Comparison of ENCODE assay signal across 21 cellular contexts in genomic region chr3:184552296-184552695, GRCh38. TPM values are rescaled to one million over a fixed set of nuclear protein-coding genes. Genes with fewer than 3 reads are reported as not detected.
DNase-seq lines count a peak whose midpoint lies in the region; ATAC-seq, FAIRE-seq and TF ChIP-seq lines count a peak whose summit lies in the region.
"Had no signal": no experiment of that assay in that cellular context is flagged by ENCODE, and none has a peak within 500 bp of the region (broad histone marks: within the 10 kb centered on the region; RNA-seq: fewer than 3 reads in every experiment).

No MANE protein-coding gene starts in this region.

- no peak overlapping the region for H3K27ac ChIP-seq in CD4-positive, alpha-beta memory T cell (ENCODE audit: low read depth, low read length)
- no peak overlapping the region for H3K27ac ChIP-seq in H1 (ENCODE audit: low read depth, low read length)
- H3K27ac ChIP-seq in spleen, result no peak overlapping the region
- H3K27ac ChIP-seq: GM23248 had no signal

- no peaks in the 10 kb centered on the region for H3K79me1 ChIP-seq in H1 (ENCODE audit: low read depth, low read length)

- POLR2A ChIA-PET in CD4-positive, alpha-beta memory T cell (lab: Charles Lee; ENCODE audit: partially characterized antibody), result no interaction called here
- POLR2A ChIA-PET in H1 (lab: Charles Lee; ENCODE audit: partially characterized antibody), result no interaction called here

- no peak overlapping the region for H3K14ac ChIP-seq in H1 (ENCODE audit: insufficient read length)

- no peak overlapping the region for H2BK12ac ChIP-seq in H1 (ENCODE audit: low read depth, low read length)

- no peak overlapping the region for H3K4me3 Mint-ChIP-seq in CD4-positive, alpha-beta memory T cell
- peak overlapping the region; percentile 13 for H3K4me3 Mint-ChIP-seq in T-helper 17 cell
- H3K4me3 Mint-ChIP-seq: CD4-positive, alpha-beta T cell; HFFc6 had no signal

- H3K4me1 ChIP-seq in CD4-positive, alpha-beta memory T cell (ENCODE audit: insufficient read depth, low read length), result peaks cover 33% of the 10 kb centered on the region
- H3K4me1 ChIP-seq in H1 (replicated peaks in 1 of 4; ENCODE audit: control insufficient read depth in 3 of 4, insufficient read depth in 4 of 4, low read length in 3 of 4) (no peaks in the 10 kb centered on the region; a peak in 1 of 7 replicates), spleen (peaks cover 0 to 12% (median 5%) of the 10 kb centered on the region in 6 donors)
- H3K4me1 ChIP-seq: BE2C had no signal

- 90% methylated on average over 6 of the region's 6 CpGs; no CpG with 5 or more reads in 1 of the 2 experiments for WGBS in H1 (ENCODE audit: extremely low coverage in 1 of 2, insufficient coverage in 1 of 2, insufficient read length in 1 of 2, insufficient replicate concordance in 2 of 2, low coverage in 1 of 2, low lambda C conversion rate in 2 of 2, missing lambda C conversion rate in 1 of 2), 2 experiments
- WGBS in spleen, 5 donors, result 76 to 92% (median 87%) methylated on average over 6 of the region's 6 CpGs

- no peak overlapping the region for H2BK20ac ChIP-seq in H1 (ENCODE audit: low read length)

- H3K4me1 Mint-ChIP-seq in CD4-positive, alpha-beta memory T cell, result peaks cover 18 to 44% (median 24%) of the 10 kb centered on the region in 4 donors
- H3K4me1 Mint-ChIP-seq in T-helper 17 cell, result peaks cover 22% of the 10 kb centered on the region

- TF ChIP-seq POLR2A in H1 (IDR thresholded peaks at IDR 0.05; ENCODE audit: control extremely low read depth in 1 of 2, low read depth in 2 of 2, low read length in 2 of 2) (no peak), spleen (IDR thresholded peaks at IDR 0.05) (no peak)

- no peak overlapping the region for H3K56ac ChIP-seq in H1 (replicated peaks; ENCODE audit: insufficient read length, low read depth, low read length)

- no peaks in the 10 kb centered on the region for H3K27me3 ChIP-seq in CD4-positive, alpha-beta memory T cell (ENCODE audit: insufficient read depth, low read length)
- H3K27me3 ChIP-seq in H1 (replicated peaks in 1 of 4; ENCODE audit: control insufficient read depth in 3 of 4, extremely low read depth in 1 of 4, insufficient read depth in 3 of 4, low read length in 3 of 4) (peaks cover 0 to 4% (median 3%) of the 10 kb centered on the region in 4 experiments; a peak in 3 of 7 replicates), spleen (replicated peaks in 1 of 7) (peaks cover 0 to 63% (median 5%) of the 10 kb centered on the region in 7 donors)
- H3K27me3 ChIP-seq: BE2C had no signal

- no peak overlapping the region for H3K9ac ChIP-seq in H1 (replicated peaks in 1 of 4; ENCODE audit: extremely low read depth in 1 of 4, low read depth in 3 of 4, low read length in 3 of 4)
- H3K9ac ChIP-seq: GM23248 had no signal

- no peak overlapping the region for H2AFZ ChIP-seq in H1 (ENCODE audit: low read length)
- H2AFZ ChIP-seq: GM23248 had no signal

- 0 out of 2 replicates have a peak overlapping the region, but pooled peaks have one; percentile 32 for H3K18ac ChIP-seq in H1 (ENCODE audit: extremely low read depth, low read length)

- H2BK5ac ChIP-seq in H1 (ENCODE audit: low read depth, low read length), result no peak overlapping the region

- H3K23ac ChIP-seq in H1 (ENCODE audit: insufficient read length), result no peak overlapping the region

- no peak for DNase-seq in CD4-positive, alpha-beta memory T cell
- DNase-seq in T-helper 17 cell, result no peak
- no peak for DNase-seq in H1 (ENCODE audit: low read depth in 1 of 2, low spot score in 2 of 2)
- peak; percentile 33 for DNase-seq in spleen
- no peak for DNase-seq in iPS-NIHi11 (ENCODE audit: low spot score)
- DNase-seq in NCI-H526 treated with DMSO at 0.1 percent for 48 hours (lab: John Stamatoyannopoulos, UW), result no peak
- no peak for DNase-seq in HuH-7.5 (ENCODE audit: low spot score)
- DNase-seq: ACHN; BE2C; C1 segment of cervical spinal cord; CD4-positive, alpha-beta T cell; DMS153; DMS79; GDM1; GM23248; HFFc6 had no signal

- intact Hi-C loops in CD4-positive, alpha-beta memory T cell (cut with micrococcal nuclease), result no loop called here
- intact Hi-C loops in spleen (cut with DNase I; ENCODE audit: low total_unique reads), result no loop called here

- H3K4ac ChIP-seq in H1 (replicated peaks; ENCODE audit: insufficient read length, low read depth, low read length), result no peak overlapping the region

- CTCF ChIA-PET in CD4-positive, alpha-beta memory T cell (lab: Charles Lee; ENCODE audit: partially characterized antibody), result interaction anchor here (1.7 to 3.9 kb wide), 3 partner anchors 9 to 181 kb away, joined by 4 to 33 read pairs (median 14); partner anchors contain the start of gene EPHB3
- CTCF ChIA-PET in H1 (lab: Charles Lee; ENCODE audit: partially characterized antibody), result interaction anchor here (0.8 to 7.6 kb wide), 8 partner anchors 11 to 256 kb away, joined by 4 to 66 read pairs (median 6); no protein-coding TSS in a partner anchor

- H4K20me1 ChIP-seq in H1 (replicated peaks in 1 of 2; ENCODE audit: control insufficient read depth in 1 of 2, insufficient read depth in 2 of 2, low read length in 2 of 2), result no peaks in the 10 kb centered on the region

- no peak for FAIRE-seq in H1 (lab: Jason Lieb, UNC)
- FAIRE-seq: A204.1, GM12892, GM18507, H54, K562 had no signal

- no peak overlapping the region for H3K4me3 ChIP-seq in CD4-positive, alpha-beta memory T cell (ENCODE audit: low read length in 2 of 2)
- no peak overlapping the region for H3K4me3 ChIP-seq in H1 (ENCODE audit: extremely low read depth in 1 of 4, insufficient read depth in 2 of 4, low read depth in 3 of 4, low read length in 4 of 4)
- H3K4me3 ChIP-seq in spleen, result no peak overlapping the region
- H3K4me3 ChIP-seq: GM23248, K562 had no signal

- H2BK15ac ChIP-seq in H1 (ENCODE audit: low read length), result no peak overlapping the region

- H2AK5ac ChIP-seq in H1 (ENCODE audit: low read depth, low read length), result no peak overlapping the region

- H3K27me3 Mint-ChIP-seq in CD4-positive, alpha-beta memory T cell, result peaks cover 1 to 5% of the 10 kb centered on the region in 2 donors
- H3K27me3 Mint-ChIP-seq in T-helper 17 cell, result peaks cover 40% of the 10 kb centered on the region
- H3K27me3 Mint-ChIP-seq: CD4-positive, alpha-beta T cell had no signal

- no peak for TF ChIP-seq EP300 in H1 (IDR thresholded peaks at IDR 0.05; ENCODE audit: borderline replicate concordance in 1 of 2, low read depth in 2 of 2, low read length in 2 of 2)

- H3K36me3 Mint-ChIP-seq in CD4-positive, alpha-beta memory T cell, result no peaks in the 10 kb centered on the region
- H3K36me3 Mint-ChIP-seq in T-helper 17 cell (ENCODE audit: low read depth), result peaks cover 2% of the 10 kb centered on the region

- no peaks in the 10 kb centered on the region for H3K9me3 Mint-ChIP-seq in CD4-positive, alpha-beta memory T cell
- H3K9me3 Mint-ChIP-seq: CD4-positive, alpha-beta T cell; HFFc6 had no signal

- no peak overlapping the region for H3K4me2 ChIP-seq in H1 (ENCODE audit: insufficient read depth in 1 of 2, low read depth in 2 of 2, low read length in 2 of 2)

- TF ChIP-seq RAD21 in H1 (IDR thresholded peaks at IDR 0.05 in 1 of 2, conservative IDR thresholded peaks at IDR 0.05 in 1 of 2; ENCODE audit: low read depth in 2 of 2, low read length in 2 of 2), result no peak

- no peaks in the 10 kb centered on the region for H3K23me2 ChIP-seq in H1 (ENCODE audit: low read depth, low read length)

- peak overlapping the region in 4 of 7 donors; percentile 8 to 80 (median 44) for H3K27ac Mint-ChIP-seq in CD4-positive, alpha-beta memory T cell
- peak overlapping the region; percentile 80 for H3K27ac Mint-ChIP-seq in T-helper 17 cell
- H3K27ac Mint-ChIP-seq: CD4-positive, alpha-beta T cell; HFFc6 had no signal

- H2BK120ac ChIP-seq in H1 (replicated peaks; ENCODE audit: low read depth, low read length), result no peak overlapping the region

- no peaks in the 10 kb centered on the region for H3K9me3 ChIP-seq in CD4-positive, alpha-beta memory T cell (ENCODE audit: control insufficient read depth in 1 of 2, low read length in 2 of 2)
- H3K9me3 ChIP-seq in T-helper 17 cell (ENCODE audit: control insufficient read depth, low read length, poor library complexity, severe bottlenecking) (no peaks in the 10 kb centered on the region), H1 (ENCODE audit: insufficient read depth in 2 of 2, low read depth in 1 of 2, low read length in 1 of 2) (no peaks in the 10 kb centered on the region), spleen (no peaks in the 10 kb centered on the region)
- H3K9me3 ChIP-seq: BE2C had no signal

- TF ChIP-seq CTCF in H1 (IDR thresholded peaks at IDR 0.05; ENCODE audit: control extremely low read depth in 1 of 3, insufficient read depth in 1 of 3, low read depth in 1 of 3, low read length in 3 of 3) (no peak), spleen (IDR thresholded peaks at IDR 0.05 in 8 of 11, conservative IDR thresholded peaks at IDR 0.05 in 3 of 11) (no peak)

- no peak overlapping the region for H4K5ac ChIP-seq in H1 (ENCODE audit: insufficient read length, low read depth, low read length)

- no peaks in the 10 kb centered on the region for H3K36me3 ChIP-seq in CD4-positive, alpha-beta memory T cell (ENCODE audit: insufficient read depth, low read length)
- H3K36me3 ChIP-seq in H1 (ENCODE audit: control insufficient read depth in 2 of 4, insufficient read depth in 4 of 4, low read length in 3 of 4) (no peaks in the 10 kb centered on the region), spleen (no peaks in the 10 kb centered on the region)
- H3K36me3 ChIP-seq: BE2C had no signal

- no peak overlapping the region for H4K8ac ChIP-seq in H1 (ENCODE audit: extremely low read depth, insufficient read depth, low read length)

- H3K79me2 ChIP-seq in H1 (ENCODE audit: control insufficient read depth in 1 of 2, insufficient read depth in 2 of 2, low read length in 2 of 2), result no peaks in the 10 kb centered on the region

- ATAC-seq in T-helper 17 cell, result no peak
- ATAC-seq: K562 had no signal

- H4K91ac ChIP-seq in H1 (replicated peaks; ENCODE audit: insufficient read length, low read length), result no peak overlapping the region

TF ChIP-seq in H1, 55 proteins besides CTCF, POLR2A, EP300 and RAD21 (continues in another document):
- TF ChIP-seq SUZ12 (IDR thresholded peaks at IDR 0.05; ENCODE audit: low read length), result no peak
- no peak for TF ChIP-seq SP2 (IDR thresholded peaks at IDR 0.05; ENCODE audit: low read length)

RNA-seq across cellular contexts. Expression of gene EPHB3, which starts 9.3 kb away (rescaled TPM):
- under 1 TPM; 0.29 to 0.67 TPM for total RNA-seq in CD4-positive, alpha-beta memory T cell
- polyA plus RNA-seq in CD4-positive, alpha-beta memory T cell, result under 1 TPM; 0.04 to 0.79 TPM
- total RNA-seq in T-helper 17 cell, result under 1 TPM in 1 of 2 donors, not detected in 1; 0.35 TPM
- 0.80 and 0.91 TPM in 2 replicates for total RNA-seq in H1 (2021; fragmentation: NEBNext Ultra II Directional; extraction: Animal tissue kit (Norgen Biotek cat#: 25700))
- polyA plus RNA-seq in H1 (2011; rRNA removed), result 0.41 and 0.82 TPM in 2 replicates
- polyA plus RNA-seq in H1 (2011; cell fraction: cytosol; rRNA removed), result 0.61 TPM
- 1.5 TPM for polyA plus RNA-seq in H1 (2011; cell fraction: nucleus; rRNA removed)
- 0.83 to 1.3 TPM (median 1.0 TPM) in 4 replicates for polyA plus RNA-seq in H1 (2012, experiment 1 of 2)
- polyA plus RNA-seq in H1 (2012, experiment 2 of 2), result 1.2 TPM
- 0.55 TPM for polyA plus RNA-seq in H1 (2013, experiment 1 of 2)
- 0.46 TPM for polyA plus RNA-seq in H1 (2013, experiment 2 of 2)
- polyA minus RNA-seq in H1 (2011; rRNA and poly(A)+ RNA removed), result 0.78 and 1.8 TPM in 2 replicates
- polyA minus RNA-seq in H1 (2011; cell fraction: cytosol; rRNA and poly(A)+ RNA removed), result 1.8 TPM
- polyA minus RNA-seq in H1 (2011; cell fraction: nucleus; rRNA and poly(A)+ RNA removed), result 0.40 TPM
- total RNA-seq in spleen, result 1 to 10 TPM in 4 of 7 donors, under 1 TPM in 3; 0.23 to 2.3 (median 1.3) TPM
- polyA plus RNA-seq in spleen, result under 1 TPM; 0.48 to 0.98 (median 0.52) TPM
- total RNA-seq: K562 had no signal
- polyA plus RNA-seq: K562 had no signal
